10 cellular contexts compared by ENCODE assay signal in the genomic region with DNA sequence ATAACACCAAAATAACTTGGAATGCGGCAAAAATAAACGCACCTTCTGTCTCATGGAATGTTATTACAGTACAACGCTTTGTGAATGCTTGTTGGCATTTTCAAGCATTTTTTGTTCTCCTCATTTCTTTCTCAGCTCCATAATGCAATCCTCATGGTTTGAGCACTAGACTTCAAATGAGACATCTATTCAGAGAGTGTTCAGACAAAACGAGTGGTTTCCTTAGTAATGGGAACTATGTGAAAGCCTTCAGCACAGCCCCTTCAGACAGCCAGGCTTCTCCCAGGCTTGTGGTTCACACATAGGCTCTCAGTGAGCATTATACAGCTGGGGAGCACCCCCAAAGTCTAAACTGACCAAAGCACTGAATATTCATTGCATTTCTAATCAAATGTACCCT. TPM values are rescaled to one million over a fixed set of nuclear protein-coding genes. Genes with fewer than 3 reads are reported as not detected.
DNase-seq lines count a peak whose midpoint lies in the region; TF ChIP-seq lines count a peak whose summit lies in the region.
"Had no signal": no experiment of that assay in that cellular context is flagged by ENCODE, and none has a peak within 500 bp of the region (broad histone marks: within the 10 kb centered on the region; RNA-seq: fewer than 3 reads in every experiment).

No MANE protein-coding gene starts in this region.

- no peak for TF ChIP-seq CTCF in SK-N-SH (IDR thresholded peaks at IDR 0.05)
- no peak for TF ChIP-seq CTCF in choroid plexus epithelial cell (conservative IDR thresholded peaks at IDR 0.05; ENCODE audit: low read depth, low read length)
- no peak for TF ChIP-seq CTCF in smooth muscle cell (IDR thresholded peaks at IDR 0.05; ENCODE audit: borderline replicate concordance, insufficient read depth, poor library complexity, severe bottlenecking)
- no peak for TF ChIP-seq CTCF in RWPE1 (conservative IDR thresholded peaks at IDR 0.05; ENCODE audit: low read depth)

- no peak overlapping the region for H3K4me3 ChIP-seq in SK-N-SH (ENCODE audit: low read depth in 2 of 2, low read length in 1 of 2)
- no peak overlapping the region for H3K4me3 ChIP-seq in choroid plexus epithelial cell (ENCODE audit: low read depth, low read length)
- no peak overlapping the region for H3K4me3 ChIP-seq in smooth muscle cell
- H3K4me3 ChIP-seq: SJCRH30 had no signal

- H3K9me2 ChIP-seq in SK-N-SH: no peaks in the 10 kb centered on the region

- no peaks in the 10 kb centered on the region for H3K79me2 ChIP-seq in SK-N-SH (ENCODE audit: insufficient read depth)
- H3K79me2 ChIP-seq in smooth muscle cell (ENCODE audit: low read depth): no peaks in the 10 kb centered on the region

- DNase-seq in ELR (ENCODE audit: low read depth) (peak; percentile 42), SK-N-SH (no peak), choroid plexus epithelial cell (ENCODE audit: low read depth) (peak; percentile 65), smooth muscle cell (lab: John Stamatoyannopoulos, UW; ENCODE audit: unreplicated experiment) (no peak), SIG-M5 treated with dmso at 0.1 percent for 504 hours (lab: John Stamatoyannopoulos, UW; ENCODE audit: unreplicated experiment) (no peak), foreskin melanocyte (no peak), RWPE1 (ENCODE audit: low spot score) (no peak)
- DNase-seq: naive B cell, SJCRH30 had no signal

- H3K4me1 ChIP-seq in SK-N-SH (ENCODE audit: control insufficient read depth in 1 of 2, insufficient read depth in 2 of 2, low read depth in 1 of 2, low read length in 1 of 2): peaks cover 0 to 6% of the 10 kb centered on the region in 2 experiments; a peak in 1 of 4 replicates
- H3K4me1 ChIP-seq in smooth muscle cell (ENCODE audit: low read depth): peaks cover 17% of the 10 kb centered on the region

- H3K4me2 ChIP-seq in SK-N-SH (0 out of 2 replicates have a peak overlapping the region, but pooled peaks have one; percentile 34), smooth muscle cell (peak overlapping the region; percentile 55)

- no peak overlapping the region for H2AFZ ChIP-seq in SK-N-SH (ENCODE audit: low read depth)
- peak overlapping the region; percentile 54 for H2AFZ ChIP-seq in smooth muscle cell (ENCODE audit: low read depth)

- H3K27me3 ChIP-seq in SK-N-SH (ENCODE audit: insufficient read depth) (no peaks in the 10 kb centered on the region), smooth muscle cell (ENCODE audit: low read depth) (no peaks in the 10 kb centered on the region)
- H3K27me3 ChIP-seq: SJCRH30 had no signal

- H3K27ac ChIP-seq in SK-N-SH (ENCODE audit: low read depth in 2 of 2, low read length in 1 of 2) (no peak overlapping the region; a peak in 1 of 4 replicates), smooth muscle cell (ENCODE audit: low read depth) (peak overlapping the region; percentile 87), RWPE1 (no peak overlapping the region)
- H3K27ac ChIP-seq: SJCRH30 had no signal

- H4K20me1 ChIP-seq in SK-N-SH (ENCODE audit: insufficient read depth) (no peaks in the 10 kb centered on the region), smooth muscle cell (ENCODE audit: low read depth) (no peaks in the 10 kb centered on the region)

- no peaks in the 10 kb centered on the region for H3F3A ChIP-seq in SK-N-SH (replicated peaks; ENCODE audit: insufficient read depth)
- H3F3A ChIP-seq in smooth muscle cell (ENCODE audit: low read depth): no peaks in the 10 kb centered on the region

- H3K36me3 ChIP-seq in SK-N-SH (replicated peaks in 1 of 2; ENCODE audit: control insufficient read depth in 1 of 2, insufficient read depth in 2 of 2, low read length in 1 of 2) (no peaks in the 10 kb centered on the region), smooth muscle cell (ENCODE audit: low read depth) (no peaks in the 10 kb centered on the region)
- H3K36me3 ChIP-seq: SJCRH30 had no signal

- 65% methylated on average over 4 of the region's 4 CpGs for WGBS in SK-N-SH (ENCODE audit: low lambda C conversion rate)
- WGBS in smooth muscle cell (ENCODE audit: low lambda C conversion rate): 47% methylated on average over 4 of the region's 4 CpGs

- H3K9ac ChIP-seq in SK-N-SH (no peak overlapping the region), smooth muscle cell (ENCODE audit: low read depth) (peak overlapping the region; percentile 75)

- POLR2A ChIA-PET in SK-N-SH (lab: Yijun Ruan, JAX): no interaction called here
- POLR2A ChIA-PET in RWPE1 (lab: Yijun Ruan, JAX; ENCODE audit: low non-redundant PET): no interaction called here

- peaks cover 7% of the 10 kb centered on the region; the same call in 1 of the 2 replicates for H3K9me3 ChIP-seq in SK-N-SH
- no peaks in the 10 kb centered on the region for H3K9me3 ChIP-seq in smooth muscle cell (replicated peaks; ENCODE audit: low read depth)
- H3K9me3 ChIP-seq: SJCRH30 had no signal

- TF ChIP-seq RAD21 in SK-N-SH (IDR thresholded peaks at IDR 0.05; ENCODE audit: low read length): no peak

- CTCF ChIA-PET in SK-N-SH (lab: Yijun Ruan, JAX) (interaction anchor here (0.7 to 1.9 kb wide), 4 partner anchors 10 to 654 kb away, joined by 3 to 4 read pairs (median 3); no protein-coding TSS in a partner anchor), RWPE1 (lab: Yijun Ruan, JAX) (no interaction called here)

- TF ChIP-seq EP300 in SK-N-SH (IDR thresholded peaks at IDR 0.05; ENCODE audit: borderline replicate concordance in 1 of 2, low read depth in 1 of 2, low read length in 1 of 2): no peak

TF ChIP-seq in SK-N-SH, 30 proteins besides CTCF, POLR2A, EP300 and RAD21:
- no peak for TF ChIP-seq SMC3 (IDR thresholded peaks at IDR 0.05; ENCODE audit: low read depth, low read length)
- TF ChIP-seq GABPA (IDR thresholded peaks at IDR 0.05; ENCODE audit: low read depth): no peak
- no peak for TF ChIP-seq RCOR1 (IDR thresholded peaks at IDR 0.05; ENCODE audit: low read length)
- no peak for TF ChIP-seq MXI1 (IDR thresholded peaks at IDR 0.05; ENCODE audit: low read depth, low read length)
- TF ChIP-seq FOXJ3 (CRISPR knock-in tag; IDR thresholded peaks at IDR 0.05): no peak
- no peak for TF ChIP-seq NFIC (IDR thresholded peaks at IDR 0.05; ENCODE audit: borderline replicate concordance)
- TF ChIP-seq RFX5 (IDR thresholded peaks at IDR 0.05; ENCODE audit: low read length): no peak
- TF ChIP-seq, protein P1, sequence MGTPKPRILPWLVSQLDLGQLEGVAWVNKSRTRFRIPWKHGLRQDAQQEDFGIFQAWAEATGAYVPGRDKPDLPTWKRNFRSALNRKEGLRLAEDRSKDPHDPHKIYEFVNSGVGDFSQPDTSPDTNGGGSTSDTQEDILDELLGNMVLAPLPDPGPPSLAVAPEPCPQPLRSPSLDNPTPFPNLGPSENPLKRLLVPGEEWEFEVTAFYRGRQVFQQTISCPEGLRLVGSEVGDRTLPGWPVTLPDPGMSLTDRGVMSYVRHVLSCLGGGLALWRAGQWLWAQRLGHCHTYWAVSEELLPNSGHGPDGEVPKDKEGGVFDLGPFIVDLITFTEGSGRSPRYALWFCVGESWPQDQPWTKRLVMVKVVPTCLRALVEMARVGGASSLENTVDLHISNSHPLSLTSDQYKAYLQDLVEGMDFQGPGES (IDR thresholded peaks at IDR 0.05; ENCODE audit: low read depth, low read length): no peak
- no peak for TF ChIP-seq RXRA (IDR thresholded peaks at IDR 0.05; ENCODE audit: borderline replicate concordance, low read depth)
- no peak for TF ChIP-seq GATA2 (CRISPR knock-in tag; IDR thresholded peaks at IDR 0.05)

RNA-seq across cellular contexts. Expression of a gene that starts 8.6 kb away (rescaled TPM):
- polyA plus RNA-seq in SK-N-SH (2012; rRNA removed): 2.1 and 4.1 TPM in 2 replicates
- polyA plus RNA-seq in SK-N-SH (2012; cell fraction: cytosol; rRNA removed): 5.1 and 6.0 TPM in 2 replicates
- polyA plus RNA-seq in SK-N-SH (2012; cell fraction: nucleus; rRNA removed): 1.3 and 2.1 TPM in 2 replicates
- total RNA-seq in smooth muscle cell: 4.5 and 7.7 TPM in 2 replicates
- 2.5 and 5.8 TPM in 2 replicates for polyA plus RNA-seq in smooth muscle cell
- polyA plus RNA-seq: HepG2 had no signal

Comparison
In these comparisons a context has a peak if more than half of its experiments do, and no peak if none do; other contexts are left out.
1. DNase-seq: peak in ELR (single experiment) and choroid plexus epithelial cell (single experiment); none in SK-N-SH (single experiment), smooth muscle cell (single experiment), SIG-M5 treated with dmso at 0.1 percent for 504 hours (single experiment), foreskin melanocyte (single experiment) and RWPE1 (single experiment).